In genomic region chr2:225814554-225814953, GRCh38 we compare ENCODE assay signal across 29 cellular contexts.
"Had no signal": no experiment of that assay in that cellular context is flagged by ENCODE, and none has a peak within 500 bp of the region (broad histone marks: within the 10 kb centered on the region; RNA-seq: fewer than 3 reads in every experiment).

No MANE protein-coding gene starts in this region.

- H3K4me2 ChIP-seq: neural progenitor cell, smooth muscle cell had no signal

- H3K36me3 ChIP-seq: neural progenitor cell, ovary, right lobe of liver, sigmoid colon, spleen, stomach, thoracic aorta, thyroid gland, tibial nerve, upper lobe of right lung, uterus had no signal

- H3K27ac ChIP-seq: neural progenitor cell, ovary, parathyroid adenoma, psoas muscle, right lobe of liver, sigmoid colon, skin epidermis, spleen, stomach, thoracic aorta, thyroid gland, tibial nerve, upper lobe of right lung, uterus had no signal

- DNase-seq: naive B cell; naive thymus-derived CD8-positive, alpha-beta T cell; nephron progenitor cell; occipital lobe; ovary; posterior cingulate gyrus; psoas muscle; right cardiac atrium; right lobe of liver; sigmoid colon; spleen; stimulated activated CD4-positive, alpha-beta T cell treated with anti-CD3 and anti-CD28 coated beads, Interleukin-12 subunit alpha, Interleukin-12 subunit beta, amount 100 ng/mL, for 4 hours; stimulated activated CD4-positive, alpha-beta T cell treated with anti-CD3 and anti-CD28 coated beads, Interleukin-1b, Interleukin-23, amount 100 ng/mL, for 48 hours; stimulated activated CD4-positive, alpha-beta T cell treated with anti-CD3 and anti-CD28 coated beads, Interleukin-4, amount 100 ng/mL, for 1 hour; stimulated activated CD4-positive, alpha-beta T cell treated with anti-CD3 and anti-CD28 coated beads, Interleukin-4, amount 100 ng/mL, for 4 hours; stimulated activated CD8-positive, alpha-beta memory T cell treated with anti-CD3 and anti-CD28 coated beads, Interleukin-4, amount 100 ng/mL, for 48 hours; stimulated activated naive B cell treated with anti-CD40 and anti-IgM and Interleukin-4, amounts not matched to agents 10 μg/mL and 1 μg/mL and 100 μg/mL, for 72 hours; stimulated activated naive CD4-positive, alpha-beta T cell treated with Interleukin-2 at 50 U/mL for 16 hours; stomach; thyroid gland; upper lobe of right lung; uterus had no signal

- H3K9me3 ChIP-seq: ovary, psoas muscle, right lobe of liver, sigmoid colon, spleen, stomach, thoracic aorta, thyroid gland, tibial nerve, upper lobe of right lung, uterus had no signal

- H3K27me3 ChIP-seq: neural progenitor cell, ovary, right lobe of liver, sigmoid colon, spleen, stomach, thyroid gland, tibial nerve, upper lobe of right lung, uterus had no signal

- H2AFZ ChIP-seq: neural progenitor cell, parathyroid adenoma had no signal

- ATAC-seq: naive thymus-derived CD8-positive, alpha-beta T cell; natural killer cell treated with Interleukin-12 subunit alpha and Interleukin-12 subunit beta and Interleukin-15 and Interleukin-18, amount 100 ng/mL, for 72 hours; psoas muscle; right cardiac atrium; right lobe of liver; stimulated activated naive B cell treated with anti-CD40 and anti-IgM and Interleukin-4, amounts not matched to agents 10 μg/mL and 1 μg/mL and 100 μg/mL, for 72 hours; upper lobe of right lung had no signal

- H3K4me1 ChIP-seq: neural progenitor cell, parathyroid adenoma, psoas muscle, right lobe of liver, sigmoid colon, spleen, stomach, thyroid gland, tibial nerve, upper lobe of right lung, uterus had no signal

- H3K4me3 ChIP-seq: neural progenitor cell, ovary, psoas muscle, right lobe of liver, sigmoid colon, skin epidermis, smooth muscle cell, spleen, stomach, thoracic aorta, thyroid gland, tibial nerve, upper lobe of right lung, uterus had no signal

- H3K79me2 ChIP-seq: parathyroid adenoma had no signal

- H3K9ac ChIP-seq: neural progenitor cell, parathyroid adenoma had no signal
